In the genomic region with DNA sequence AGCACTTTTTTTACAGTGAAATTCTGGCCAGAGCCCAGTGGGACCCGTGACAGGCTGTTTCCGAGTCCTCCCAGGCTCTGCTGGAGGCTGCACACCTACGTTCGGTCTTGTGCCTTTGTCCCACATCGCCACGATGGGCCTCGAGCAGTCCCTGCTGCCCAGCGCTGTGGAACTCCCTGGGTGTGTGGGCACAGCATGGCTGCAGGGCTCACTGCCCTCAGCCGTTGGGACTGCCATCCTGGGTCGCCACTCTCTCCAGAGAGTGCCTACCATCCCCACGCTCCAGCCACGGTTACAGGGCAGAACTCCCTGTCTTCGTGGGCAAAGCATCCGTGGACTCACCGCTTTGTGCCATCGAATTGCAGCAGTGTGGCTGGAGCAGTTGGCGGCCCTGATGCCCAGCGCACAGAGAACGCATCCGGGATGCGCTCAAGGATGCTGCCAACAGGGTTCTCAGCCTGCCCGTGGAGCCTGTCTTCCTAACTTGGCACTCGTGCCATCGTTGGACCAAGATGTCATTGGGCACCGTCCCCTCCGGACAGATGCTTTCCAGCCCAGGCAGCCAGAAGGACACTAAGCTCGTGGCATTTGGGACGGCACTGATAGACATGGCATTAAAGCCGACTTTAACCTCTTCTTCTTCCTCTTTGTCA, we compare ENCODE assay signal across 22 cellular contexts.
DNase-seq lines count a peak whose midpoint lies in the region; ATAC-seq, FAIRE-seq and TF ChIP-seq lines count a peak whose summit lies in the region.
"Had no signal": no experiment of that assay in that cellular context is flagged by ENCODE, and none has a peak within 500 bp of the region (broad histone marks: within the 10 kb centered on the region; RNA-seq: fewer than 3 reads in every experiment).

No MANE protein-coding gene starts in this region.

- H2BK12ac ChIP-seq in mesenchymal stem cell (ENCODE audit: low read length in 2 of 2), result no peak overlapping the region

- H3K36me3 ChIP-seq in IMR-90 (ENCODE audit: control insufficient read depth, insufficient read depth, low read length) (no peaks in the 10 kb centered on the region), kidney (ENCODE audit: control insufficient read depth in 1 of 2, insufficient read depth in 2 of 2, low read length in 2 of 2) (no peaks in the 10 kb centered on the region), psoas muscle (ENCODE audit: insufficient read depth in 1 of 2, low read depth in 1 of 2) (no peaks in the 10 kb centered on the region), mesenchymal stem cell (ENCODE audit: control insufficient read depth in 1 of 2, insufficient read depth in 2 of 2, low read depth in 1 of 2, low read length in 2 of 2) (no peaks in the 10 kb centered on the region)
- H3K36me3 ChIP-seq: BE2C had no signal

- no peak overlapping the region for H2BK20ac ChIP-seq in IMR-90 (ENCODE audit: low read depth, low read length)

- no peak overlapping the region for H4K5ac ChIP-seq in IMR-90 (ENCODE audit: low read depth, low read length)

- H3K23ac ChIP-seq in IMR-90 (ENCODE audit: low read depth, low read length) (no peak overlapping the region), mesenchymal stem cell (ENCODE audit: low read length in 2 of 2) (no peak overlapping the region)

- DNase-seq in IMR-90 (no peak), kidney (peak; percentile 55), psoas muscle (peak in 1 of 2 donors; percentile 47), head of caudate nucleus (no peak), endothelial cell (ENCODE audit: low spot score) (no peak), mesenchymal stem cell (no peak)
- DNase-seq: ACHN; BE2C; C1 segment of cervical spinal cord; CD4-positive, CD25-positive, alpha-beta regulatory T cell; CD8-positive, alpha-beta memory T cell; COR-L47; DMS 273 treated with DMSO at 0.1 percent for 48 hours; GM23248; HCEC 1CT had no signal

- 87% methylated on average over 23 of the region's 29 CpGs; no CpG with 5 or more reads in 1 of the 2 experiments for WGBS in IMR-90 (ENCODE audit: extremely low coverage in 2 of 2, insufficient read length in 1 of 2), 2 experiments
- WGBS in psoas muscle, 3 donors, result 38 to 49% (median 40%) methylated on average over 29 of the region's 29 CpGs
- 91% methylated on average over 29 of the region's 29 CpGs for WGBS in mesenchymal stem cell

- no peaks in the 10 kb centered on the region for H3K79me1 ChIP-seq in IMR-90 (ENCODE audit: low read depth in 1 of 2, low read length in 2 of 2)
- no peaks in the 10 kb centered on the region for H3K79me1 ChIP-seq in mesenchymal stem cell (replicated peaks; ENCODE audit: low read length, poor library complexity, severe bottlenecking)

- H3K4me3 Mint-ChIP-seq in endothelial cell (ENCODE audit: unreplicated experiment), result no peak overlapping the region
- H3K4me3 Mint-ChIP-seq: CD4-positive, CD25-positive, alpha-beta regulatory T cell; IgD-negative memory B cell had no signal

- intact Hi-C loops in IMR-90 (cut with micrococcal nuclease), result no loop called here
- intact Hi-C loops in kidney (cut with DNase I), result no loop called here
- intact Hi-C loops in psoas muscle (cut with DNase I), result no loop called here
- intact Hi-C loops in head of caudate nucleus (cut with DNase I), result no loop called here

- H3K4me2 ChIP-seq in IMR-90 (ENCODE audit: low read depth, low read length) (no peak overlapping the region), mesenchymal stem cell (ENCODE audit: low read length, poor library complexity, severe bottlenecking) (no peak overlapping the region)

- H3K4me3 ChIP-seq in IMR-90 (ENCODE audit: insufficient read depth, low read depth, low read length) (no peak overlapping the region), kidney (ENCODE audit: low read length in 2 of 2) (no peak overlapping the region), psoas muscle (no peak overlapping the region), mesenchymal stem cell (ENCODE audit: insufficient read depth in 1 of 2, low read depth in 1 of 2, low read length in 2 of 2) (no peak overlapping the region)
- H3K4me3 ChIP-seq: GM23248 had no signal

- H3K27ac ChIP-seq in IMR-90 (ENCODE audit: insufficient read depth, low read length) (no peak overlapping the region), kidney (ENCODE audit: low read depth in 2 of 2, low read length in 2 of 2) (no peak overlapping the region), psoas muscle (peak overlapping the region; percentile 83), mesenchymal stem cell (ENCODE audit: low read length, poor library complexity, severe bottlenecking) (no peak overlapping the region)
- H3K27ac ChIP-seq: GM23248 had no signal

- H3K27me3 Mint-ChIP-seq in endothelial cell (ENCODE audit: unreplicated experiment), result no peaks in the 10 kb centered on the region

- H4K20me1 ChIP-seq in IMR-90 (ENCODE audit: insufficient read depth, low read length), result no peaks in the 10 kb centered on the region

- no peak overlapping the region for H2BK120ac ChIP-seq in IMR-90 (ENCODE audit: low read depth, low read length)
- no peak overlapping the region for H2BK120ac ChIP-seq in mesenchymal stem cell (ENCODE audit: low read depth, low read length)

- dilution Hi-C loops in IMR-90 (cut with HindIII; ENCODE audit: low sequenced_read_pairs, unreplicated experiment), result no loop called here

- H4K8ac ChIP-seq in IMR-90 (ENCODE audit: low read depth in 2 of 2, low read length in 2 of 2), result no peak overlapping the region
- no peak overlapping the region for H4K8ac ChIP-seq in mesenchymal stem cell (ENCODE audit: low read length)

- no peak for TF ChIP-seq POLR2A in IMR-90 (IDR thresholded peaks at IDR 0.05; ENCODE audit: low read depth, low read length)

- H3K56ac ChIP-seq in IMR-90 (ENCODE audit: extremely low read depth, insufficient read depth, low read length), result no peak overlapping the region

- H3K14ac ChIP-seq in IMR-90 (replicated peaks; ENCODE audit: low read depth, low read length) (no peak overlapping the region), mesenchymal stem cell (ENCODE audit: low read length in 2 of 2) (no peak overlapping the region)

- H3K4me1 Mint-ChIP-seq in endothelial cell (ENCODE audit: unreplicated experiment), result peaks cover 2% of the 10 kb centered on the region
- H3K4me1 Mint-ChIP-seq: CD4-positive, CD25-positive, alpha-beta regulatory T cell; CD8-positive, alpha-beta memory T cell; IgD-negative memory B cell had no signal

- H3K4me1 ChIP-seq in IMR-90 (ENCODE audit: control insufficient read depth, insufficient read depth, low read length) (peaks cover 6% of the 10 kb centered on the region), kidney (ENCODE audit: control insufficient read depth in 1 of 2, insufficient read depth in 1 of 2, low read depth in 1 of 2, low read length in 2 of 2) (no peaks in the 10 kb centered on the region), psoas muscle (peaks cover 11% of the 10 kb centered on the region), mesenchymal stem cell (ENCODE audit: control insufficient read depth, insufficient read depth, low read depth, low read length) (peaks cover 12% of the 10 kb centered on the region)
- H3K4me1 ChIP-seq: BE2C had no signal

- no peak for FAIRE-seq in kidney (lab: Jason Lieb, UNC)
- FAIRE-seq: A204.1, G401.6, GM12891, GM19239, HTR-8/SVneo had no signal

- H4K91ac ChIP-seq in IMR-90 (ENCODE audit: insufficient read depth, low read depth, low read length) (no peak overlapping the region), mesenchymal stem cell (ENCODE audit: low read length) (no peak overlapping the region)

- peaks cover 12% of the 10 kb centered on the region; the same call in 1 of the 2 replicates for H3K9me1 ChIP-seq in IMR-90 (ENCODE audit: insufficient read depth, low read length)

- CTCF ChIA-PET in IMR-90 (lab: Yijun Ruan, JAX), result no interaction called here

- H3K18ac ChIP-seq in IMR-90 (ENCODE audit: low read depth, low read length), result no peak overlapping the region
- H3K18ac ChIP-seq in mesenchymal stem cell (ENCODE audit: low read depth in 1 of 2, low read length in 2 of 2), result no peak overlapping the region

- H3K9ac ChIP-seq in IMR-90 (ENCODE audit: low read depth, low read length) (no peak overlapping the region), kidney (ENCODE audit: low read length in 2 of 2) (no peak overlapping the region), mesenchymal stem cell (ENCODE audit: low read length) (no peak overlapping the region)
- H3K9ac ChIP-seq: GM23248 had no signal

- no TSS peak for BruUV-seq in IMR-90 (replicated peaks; lab: Mats Ljungman, UMichigan)

- H3K9me3 Mint-ChIP-seq in endothelial cell (ENCODE audit: unreplicated experiment), result no peaks in the 10 kb centered on the region
- H3K9me3 Mint-ChIP-seq: CD4-positive, CD25-positive, alpha-beta regulatory T cell; CD8-positive, alpha-beta memory T cell; IgD-negative memory B cell had no signal

- ATAC-seq in IMR-90 (ENCODE audit: low read depth) (no peak), psoas muscle (peak; percentile 8 to 48 (median 30)), GM21390 (IDR thresholded peaks at IDR 0.05; ENCODE audit: unreplicated experiment) (no peak)

- no peaks in the 10 kb centered on the region for H3K36me3 Mint-ChIP-seq in endothelial cell (ENCODE audit: low read depth, unreplicated experiment)
- H3K36me3 Mint-ChIP-seq: CD4-positive, CD25-positive, alpha-beta regulatory T cell; CD8-positive, alpha-beta memory T cell; IgD-negative memory B cell had no signal

- no peak overlapping the region for H2AK5ac ChIP-seq in IMR-90 (ENCODE audit: low read depth, low read length)
- H2AK5ac ChIP-seq in mesenchymal stem cell (ENCODE audit: low read length, severe bottlenecking), result no peak overlapping the region

- H2BK5ac ChIP-seq in IMR-90 (ENCODE audit: low read depth, low read length, poor library complexity, severe bottlenecking) (no peak overlapping the region), mesenchymal stem cell (ENCODE audit: low read depth, low read length, poor library complexity, severe bottlenecking) (no peak overlapping the region)

- no peak overlapping the region for H3K27ac Mint-ChIP-seq in endothelial cell (ENCODE audit: unreplicated experiment)
- H3K27ac Mint-ChIP-seq: CD4-positive, CD25-positive, alpha-beta regulatory T cell; CD8-positive, alpha-beta memory T cell had no signal

- POLR2A ChIA-PET in IMR-90 (lab: Charles Lee; ENCODE audit: unreplicated experiment), result no interaction called here

- H2AFZ ChIP-seq in IMR-90 (replicated peaks; ENCODE audit: low read length, poor library complexity) (peak overlapping the region; percentile 43), mesenchymal stem cell (ENCODE audit: low read depth, low read length) (no peak overlapping the region)
- H2AFZ ChIP-seq: GM23248 had no signal

- H3K27me3 ChIP-seq in IMR-90 (ENCODE audit: control insufficient read depth, insufficient read depth, low read length) (no peaks in the 10 kb centered on the region), psoas muscle (ENCODE audit: insufficient read depth in 3 of 3, low read length in 2 of 3) (peaks cover 0 to 21% (median 0%) of the 10 kb centered on the region in 3 donors), mesenchymal stem cell (ENCODE audit: control insufficient read depth in 1 of 2, insufficient read depth in 1 of 2, low read length in 2 of 2) (no peaks in the 10 kb centered on the region)

- H3K4ac ChIP-seq in IMR-90 (ENCODE audit: low read depth, low read length) (no peak overlapping the region), mesenchymal stem cell (ENCODE audit: low read depth in 1 of 2, low read length in 2 of 2) (no peak overlapping the region)

- H3K9me3 ChIP-seq in IMR-90 (ENCODE audit: control insufficient read depth, insufficient read depth, low read length) (no peaks in the 10 kb centered on the region), kidney (ENCODE audit: control insufficient read depth in 1 of 2, low read length in 2 of 2) (no peaks in the 10 kb centered on the region), psoas muscle (no peaks in the 10 kb centered on the region), mesenchymal stem cell (ENCODE audit: control insufficient read depth, low read length) (no peaks in the 10 kb centered on the region)
- H3K9me3 ChIP-seq: BE2C had no signal

- peak overlapping the region; percentile 42 for H2AK9ac ChIP-seq in IMR-90 (replicated peaks; ENCODE audit: low read depth, low read length, poor library complexity)

- in situ Hi-C loops in IMR-90 (cut with MboI; ENCODE audit: low sequenced_read_pairs), result no loop called here

- H2BK15ac ChIP-seq in IMR-90 (ENCODE audit: low read depth, low read length) (no peak overlapping the region), mesenchymal stem cell (ENCODE audit: low read depth, poor library complexity, severe bottlenecking) (no peak overlapping the region)

- TF ChIP-seq RAD21 in IMR-90 (IDR thresholded peaks at IDR 0.05; ENCODE audit: low read length), result no peak

- TF ChIP-seq CTCF in IMR-90 (conservative IDR thresholded peaks at IDR 0.05; ENCODE audit: low read depth, low read length) (no peak), kidney (IDR thresholded peaks at IDR 0.05; ENCODE audit: borderline replicate concordance, extremely low read depth, insufficient read depth) (no peak), psoas muscle (IDR thresholded peaks at IDR 0.05) (no peak), endothelial cell (IDR thresholded peaks at IDR 0.05; ENCODE audit: unreplicated experiment) (no peak)

Comparison
In these comparisons a context has a peak if more than half of its experiments do, and no peak if none do; other contexts are left out.
1. ATAC-seq: peak in psoas muscle (4 of 4); none in IMR-90 (single experiment) and GM21390 (single experiment).